1 cellular context compared by ENCODE assay signal in the genomic region with DNA sequence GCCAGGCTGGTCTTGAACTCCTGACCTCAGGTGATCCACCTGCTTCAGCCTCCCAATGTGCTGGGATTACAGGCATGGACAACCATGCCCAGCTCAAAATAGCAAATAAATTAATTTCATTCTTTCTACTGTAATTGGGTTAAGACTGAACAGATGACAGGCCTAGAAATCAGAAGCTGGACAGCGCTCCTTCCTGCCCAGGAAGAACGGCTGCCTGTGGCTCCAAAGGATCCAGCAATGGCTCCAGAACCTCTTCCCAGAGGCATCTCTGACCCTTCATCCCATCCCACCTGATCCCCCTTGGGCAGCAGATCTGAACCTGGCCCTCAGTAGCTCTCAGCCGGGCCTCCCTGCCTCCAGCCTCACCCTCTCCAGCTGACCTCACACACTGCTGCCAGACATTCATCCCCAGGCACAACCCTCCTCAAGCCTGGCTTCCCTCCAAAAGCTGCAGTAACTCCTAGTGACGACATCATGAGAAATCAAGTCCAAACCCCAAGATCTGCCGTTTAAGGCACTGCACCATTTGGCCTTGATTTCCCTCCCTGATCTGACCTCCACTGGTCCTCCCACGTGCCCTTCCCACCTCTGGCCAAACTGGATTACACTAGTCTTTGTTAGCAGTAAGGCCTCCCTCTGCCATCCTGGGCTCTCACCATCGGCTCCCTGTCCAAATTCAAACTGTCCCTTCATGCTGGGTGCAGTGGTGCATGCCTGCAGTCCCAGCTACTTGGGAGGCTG.
TF ChIP-seq lines count a peak whose summit lies in the region.

No MANE protein-coding gene starts in this region.

TF ChIP-seq in GM12878, 131 proteins besides CTCF, POLR2A, EP300 and RAD21:
- TF ChIP-seq FOXK2 (IDR thresholded peaks at IDR 0.05): no peak
- TF ChIP-seq CHD4 (IDR thresholded peaks at IDR 0.05): no peak
- TF ChIP-seq, protein P1, sequence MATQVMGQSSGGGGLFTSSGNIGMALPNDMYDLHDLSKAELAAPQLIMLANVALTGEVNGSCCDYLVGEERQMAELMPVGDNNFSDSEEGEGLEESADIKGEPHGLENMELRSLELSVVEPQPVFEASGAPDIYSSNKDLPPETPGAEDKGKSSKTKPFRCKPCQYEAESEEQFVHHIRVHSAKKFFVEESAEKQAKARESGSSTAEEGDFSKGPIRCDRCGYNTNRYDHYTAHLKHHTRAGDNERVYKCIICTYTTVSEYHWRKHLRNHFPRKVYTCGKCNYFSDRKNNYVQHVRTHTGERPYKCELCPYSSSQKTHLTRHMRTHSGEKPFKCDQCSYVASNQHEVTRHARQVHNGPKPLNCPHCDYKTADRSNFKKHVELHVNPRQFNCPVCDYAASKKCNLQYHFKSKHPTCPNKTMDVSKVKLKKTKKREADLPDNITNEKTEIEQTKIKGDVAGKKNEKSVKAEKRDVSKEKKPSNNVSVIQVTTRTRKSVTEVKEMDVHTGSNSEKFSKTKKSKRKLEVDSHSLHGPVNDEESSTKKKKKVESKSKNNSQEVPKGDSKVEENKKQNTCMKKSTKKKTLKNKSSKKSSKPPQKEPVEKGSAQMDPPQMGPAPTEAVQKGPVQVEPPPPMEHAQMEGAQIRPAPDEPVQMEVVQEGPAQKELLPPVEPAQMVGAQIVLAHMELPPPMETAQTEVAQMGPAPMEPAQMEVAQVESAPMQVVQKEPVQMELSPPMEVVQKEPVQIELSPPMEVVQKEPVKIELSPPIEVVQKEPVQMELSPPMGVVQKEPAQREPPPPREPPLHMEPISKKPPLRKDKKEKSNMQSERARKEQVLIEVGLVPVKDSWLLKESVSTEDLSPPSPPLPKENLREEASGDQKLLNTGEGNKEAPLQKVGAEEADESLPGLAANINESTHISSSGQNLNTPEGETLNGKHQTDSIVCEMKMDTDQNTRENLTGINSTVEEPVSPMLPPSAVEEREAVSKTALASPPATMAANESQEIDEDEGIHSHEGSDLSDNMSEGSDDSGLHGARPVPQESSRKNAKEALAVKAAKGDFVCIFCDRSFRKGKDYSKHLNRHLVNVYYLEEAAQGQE (IDR thresholded peaks at IDR 0.05; ENCODE audit: low read depth, low read length): peak; percentile 52; the same call in 1 of the 2 replicates
- TF ChIP-seq, protein P2, sequence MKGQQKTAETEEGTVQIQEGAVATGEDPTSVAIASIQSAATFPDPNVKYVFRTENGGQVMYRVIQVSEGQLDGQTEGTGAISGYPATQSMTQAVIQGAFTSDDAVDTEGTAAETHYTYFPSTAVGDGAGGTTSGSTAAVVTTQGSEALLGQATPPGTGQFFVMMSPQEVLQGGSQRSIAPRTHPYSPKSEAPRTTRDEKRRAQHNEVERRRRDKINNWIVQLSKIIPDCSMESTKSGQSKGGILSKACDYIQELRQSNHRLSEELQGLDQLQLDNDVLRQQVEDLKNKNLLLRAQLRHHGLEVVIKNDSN (IDR thresholded peaks at IDR 0.05; ENCODE audit: borderline replicate concordance, extremely low read length, insufficient read depth, low read depth, low read length): no peak
